9 cellular contexts compared by ENCODE assay signal in genomic region chr17:82298538-82299421, GRCh38.
DNase-seq lines count a peak whose midpoint lies in the region; ATAC-seq and TF ChIP-seq lines count a peak whose summit lies in the region.
"Had no signal": no experiment of that assay in that cellular context is flagged by ENCODE, and none has a peak within 500 bp of the region (broad histone marks: within the 10 kb centered on the region; RNA-seq: fewer than 3 reads in every experiment).

No MANE protein-coding gene starts in this region.

- peak overlapping the region; percentile 88 for H3K4me2 ChIP-seq in DND-41 (ENCODE audit: insufficient read depth, low read length)

- H3K79me2 ChIP-seq in DND-41 (ENCODE audit: insufficient read depth, low read length), result peaks cover 8% of the 10 kb centered on the region; the same call in 1 of the 2 replicates

- H3K4me1 ChIP-seq in DND-41 (ENCODE audit: insufficient read depth, low read length), result peaks cover 93% of the 10 kb centered on the region
- H3K4me1 ChIP-seq in RWPE2 (ENCODE audit: insufficient read depth, poor library complexity, severe bottlenecking), result peaks cover 62% of the 10 kb centered on the region

- H4K20me1 ChIP-seq in DND-41 (ENCODE audit: insufficient read depth, low read length), result no peaks in the 10 kb centered on the region

- DNase-seq in DND-41 (peak; percentile 49), RWPE2 (ENCODE audit: low spot score) (no peak), epithelial cell of esophagus (ENCODE audit: low read depth) (no peak), skeletal muscle cell (ENCODE audit: low read depth) (no peak), NCI-H2029 treated with DMSO at 0.1 percent for 48 hours (lab: John Stamatoyannopoulos, UW) (no peak)
- DNase-seq: islet precursor cell had no signal

- H3K4me3 ChIP-seq in DND-41 (ENCODE audit: low read depth in 1 of 2, low read length in 2 of 2) (peak overlapping the region; percentile 16 to 62; a peak in 3 of 4 replicates), RWPE2 (ENCODE audit: severe bottlenecking) (peak overlapping the region; percentile 17), epithelial cell of esophagus (ENCODE audit: low read length) (peak overlapping the region; percentile 38), skeletal muscle cell (ENCODE audit: low read depth, low read length) (peak overlapping the region; percentile 41)

- no peak for TF ChIP-seq CTCF in DND-41 (IDR thresholded peaks at IDR 0.05; ENCODE audit: borderline replicate concordance, extremely low read depth, low read length, poor library complexity, severe bottlenecking)
- TF ChIP-seq CTCF in RWPE2 (IDR thresholded peaks at IDR 0.05; ENCODE audit: poor library complexity, severe bottlenecking), result no peak
- TF ChIP-seq CTCF in epithelial cell of esophagus (IDR thresholded peaks at IDR 0.05; ENCODE audit: insufficient read depth, low read depth, low read length, missing control alignments), result no peak

- no peaks in the 10 kb centered on the region for H3K27me3 ChIP-seq in DND-41 (ENCODE audit: insufficient read depth, low read length, poor library complexity)
- no peaks in the 10 kb centered on the region for H3K27me3 ChIP-seq in RWPE2 (ENCODE audit: insufficient read depth, poor library complexity, severe bottlenecking)

- H3K27ac ChIP-seq in DND-41 (ENCODE audit: low read length) (peak overlapping the region; percentile 99), RWPE2 (ENCODE audit: poor library complexity, severe bottlenecking) (peak overlapping the region; percentile 99)

- ATAC-seq in DND-41 (ENCODE audit: insufficient read depth, low read depth), result peak; percentile 4
- ATAC-seq in RWPE2 (ENCODE audit: low read depth), result no peak
- no peak for ATAC-seq in GM21786 (IDR thresholded peaks at IDR 0.05; ENCODE audit: unreplicated experiment)
- no peak for ATAC-seq in HG02678 (IDR thresholded peaks at IDR 0.05; ENCODE audit: unreplicated experiment)
- no peak for ATAC-seq in HG03432 (IDR thresholded peaks at IDR 0.05; ENCODE audit: unreplicated experiment)

- H3K9me3 ChIP-seq in DND-41 (ENCODE audit: insufficient read depth, low read length, severe bottlenecking) (no peaks in the 10 kb centered on the region), RWPE2 (ENCODE audit: severe bottlenecking) (no peaks in the 10 kb centered on the region)

- peak overlapping the region; percentile 76 for H3K9ac ChIP-seq in DND-41 (ENCODE audit: low read depth, low read length)

- H2AFZ ChIP-seq in DND-41 (ENCODE audit: low read depth, low read length), result peak overlapping the region; percentile 66

- H3K36me3 ChIP-seq in DND-41 (ENCODE audit: insufficient read depth, low read length) (no peaks in the 10 kb centered on the region), RWPE2 (ENCODE audit: low read depth) (peaks cover 4% of the 10 kb centered on the region; the same call in 1 of the 2 replicates)
